In genomic region chr17:50244771-50245170, GRCh38 we compare ENCODE assay signal across 8 cellular contexts. TPM values are rescaled to one million over a fixed set of nuclear protein-coding genes. Genes with fewer than 3 reads are reported as not detected.
"Had no signal": no experiment of that assay in that cellular context is flagged by ENCODE, and none has a peak within 500 bp of the region (broad histone marks: within the 10 kb centered on the region; RNA-seq: fewer than 3 reads in every experiment).

No MANE protein-coding gene starts in this region.

- DNase-seq: GOT3, H7, HFFc6, KG1 had no signal

- H3K4me3 Mint-ChIP-seq: HFFc6 had no signal

- H3K4me1 ChIP-seq: HAP-1 had no signal

- H3K4me3 ChIP-seq: HAP-1, K562 had no signal

- H3K9me3 ChIP-seq: HAP-1 had no signal

- H3K36me3 ChIP-seq: HAP-1 had no signal

- ATAC-seq: HCT116, HepG2, K562 had no signal

- H3K27ac Mint-ChIP-seq: HFFc6 had no signal

RNA-seq across cellular contexts. Expression of gene TMEM92, which starts 29.5 kb away (rescaled TPM):
- total RNA-seq: HepG2 had no signal

RNA-seq across cellular contexts. Expression of gene COL1A1, which starts 43.3 kb away (rescaled TPM):
- total RNA-seq: HepG2 had no signal
